ENCODE assay signal across 8 cellular contexts in the genomic region with DNA sequence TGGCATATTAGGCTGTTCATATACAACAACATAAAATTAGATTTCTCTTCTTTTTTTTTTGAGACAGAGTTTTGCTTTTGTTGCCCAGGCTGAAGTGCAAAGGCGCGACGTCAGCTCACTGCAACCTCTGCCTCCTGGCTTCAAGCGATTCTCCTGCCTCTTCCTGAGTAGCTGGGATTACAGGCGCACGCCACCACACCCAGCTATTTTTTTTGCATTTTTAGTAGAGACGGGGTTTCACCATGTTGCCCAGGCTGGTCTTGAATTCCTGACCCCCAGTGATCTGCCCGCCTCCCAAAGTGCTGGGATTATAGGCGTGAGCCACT.
DNase-seq lines count a peak whose midpoint lies in the region; ATAC-seq, FAIRE-seq and TF ChIP-seq lines count a peak whose summit lies in the region.
"Not testable (repeated sequence)": the region's sequence is repeated elsewhere in the genome, so short reads cannot be mapped to it uniquely, and the experiment has no call there.

No MANE protein-coding gene starts in this region.

- H3K4me1 ChIP-seq in A549: peaks cover 39% of the 10 kb centered on the region
- H3K4me1 ChIP-seq in Karpas-422 (ENCODE audit: low read length): peaks cover 58% of the 10 kb centered on the region
- not testable (repeated sequence) for H3K4me1 ChIP-seq in GM12878 (ENCODE audit: control insufficient read depth, insufficient read depth, low read length)
- peaks cover 0 to 28% (median under 1%) of the 10 kb centered on the region in 4 donors for H3K4me1 ChIP-seq in right lobe of liver
- peaks cover 60% of the 10 kb centered on the region for H3K4me1 ChIP-seq in psoas muscle
- H3K4me1 ChIP-seq in transverse colon: peaks cover 0 to 27% (median 10%) of the 10 kb centered on the region in 4 donors

- TF ChIP-seq EP300 in A549 (IDR thresholded peaks at IDR 0.05); GM12878 (IDR thresholded peaks at IDR 0.05; ENCODE audit: borderline replicate concordance in 1 of 2, control insufficient read depth in 1 of 2, low read depth in 2 of 2, low read length in 2 of 2); transverse colon (IDR thresholded peaks at IDR 0.05; ENCODE audit: low read depth): not testable (repeated sequence)

- H3K4me3 ChIP-seq in A549, GM12878, right lobe of liver, psoas muscle, transverse colon: not testable (repeated sequence)
- H3K4me3 ChIP-seq in Karpas-422 (ENCODE audit: low read length): peak overlapping the region; percentile 33; the same call in 1 of the 2 replicates

- TF ChIP-seq CTCF in A549 (IDR thresholded peaks at IDR 0.05); GM12878 (IDR thresholded peaks at IDR 0.05 in 2 of 3, conservative IDR thresholded peaks at IDR 0.05 in 1 of 3; ENCODE audit: control insufficient read depth in 2 of 3, extremely low read depth in 1 of 3, insufficient read depth in 1 of 3, low read depth in 3 of 3, low read length in 3 of 3); right lobe of liver (IDR thresholded peaks at IDR 0.05); psoas muscle (IDR thresholded peaks at IDR 0.05); transverse colon (IDR thresholded peaks at IDR 0.05): not testable (repeated sequence)

- RAD21 ChIA-PET in GM12878 (lab: Charles Lee; ENCODE audit: unreplicated experiment): interaction anchor here (1.2 to 2.1 kb wide), 2 partner anchors 11 to 17 kb away, joined by 4 to 5 read pairs; no protein-coding TSS in a partner anchor

- H3K9me2 ChIP-seq in Karpas-422 (replicated peaks; ENCODE audit: insufficient read depth, low read length): not testable (repeated sequence)

- H3K79me2 ChIP-seq in Karpas-422 (ENCODE audit: low read length): peaks cover 89% of the 10 kb centered on the region
- not testable (repeated sequence) for H3K79me2 ChIP-seq in GM12878 (ENCODE audit: control insufficient read depth, insufficient read depth, low read length)

- ATAC-seq in A549: peak in 1 of 2 experiments; percentile 20; a peak in 1 of 6 replicates
- not testable (repeated sequence) for ATAC-seq in GM12878, psoas muscle
- ATAC-seq in left colon: peak; percentile 28
- ATAC-seq in right lobe of liver: peak in 3 of 4 donors; percentile 16 to 55 (median 46)

- H3K27me3 ChIP-seq in Karpas-422 (ENCODE audit: low read length); GM12878 (replicated peaks in 1 of 2; ENCODE audit: control insufficient read depth in 2 of 2, insufficient read depth in 2 of 2, low read length in 1 of 2); right lobe of liver; psoas muscle (ENCODE audit: insufficient read depth in 3 of 3, low read length in 2 of 3); transverse colon: not testable (repeated sequence)

- H3K9ac ChIP-seq in Karpas-422 (ENCODE audit: low read length): peak overlapping the region; percentile 46; the same call in 1 of the 2 replicates
- H3K9ac ChIP-seq in GM12878 (ENCODE audit: control insufficient read depth, insufficient read depth, low read length): not testable (repeated sequence)

- not testable (repeated sequence) for H2AFZ ChIP-seq in Karpas-422 (ENCODE audit: low read length); GM12878 (ENCODE audit: control insufficient read depth, low read depth, low read length)

- H3K27ac ChIP-seq in A549 (peak overlapping the region in 1 of 2 experiments; percentile 61; a peak in 3 of 6 replicates), Karpas-422 (ENCODE audit: low read length) (peak overlapping the region; percentile 79), epithelial cell of prostate (peak overlapping the region; percentile 29), right lobe of liver (peak overlapping the region in 1 of 3 donors; percentile 30), psoas muscle (peak overlapping the region; percentile 68), transverse colon (peak overlapping the region in 3 of 4 donors; percentile 21 to 59 (median 36))
- H3K27ac ChIP-seq in GM12878 (ENCODE audit: control insufficient read depth, insufficient read depth): not testable (repeated sequence)

- DNase-seq in A549 (ENCODE audit: low read depth in 1 of 2, low spot score in 1 of 2); Karpas-422; GM12878 (ENCODE audit: low read depth, low spot score); epithelial cell of prostate (ENCODE audit: low read depth, low spot score); right lobe of liver; psoas muscle; transverse colon: not testable (repeated sequence)
- DNase-seq in left colon: peak in 1 of 2 donors; percentile 29

- TF ChIP-seq RAD21 in A549 (conservative IDR thresholded peaks at IDR 0.05 in 1 of 2, IDR thresholded peaks at IDR 0.05 in 1 of 2); GM12878 (IDR thresholded peaks at IDR 0.05; ENCODE audit: insufficient read depth, low read depth, low read length): not testable (repeated sequence)

- SMC1A ChIA-PET in GM12878 (lab: Charles Lee; ENCODE audit: uncharacterized antibody, unreplicated experiment): interaction anchor here (0.8 to 1.9 kb wide), 6 partner anchors 9 to 184 kb away, joined by 3 to 5 read pairs (median 4); no protein-coding TSS in a partner anchor

- H3K4me2 ChIP-seq in A549 (peak overlapping the region; percentile 67), Karpas-422 (ENCODE audit: low read depth, low read length, poor library complexity, severe bottlenecking) (peak overlapping the region; percentile 65)
- H3K4me2 ChIP-seq in GM12878 (ENCODE audit: control insufficient read depth, insufficient read depth): not testable (repeated sequence)

- not testable (repeated sequence) for H3K9me3 ChIP-seq in A549; Karpas-422 (ENCODE audit: low read length); GM12878 (replicated peaks; ENCODE audit: control insufficient read depth, insufficient read depth, low read length); right lobe of liver; psoas muscle; transverse colon

- not testable (repeated sequence) for H4K20me1 ChIP-seq in Karpas-422 (ENCODE audit: insufficient read depth, low read depth, low read length); GM12878 (ENCODE audit: control insufficient read depth, insufficient read depth)

- not testable (repeated sequence) for TF ChIP-seq POLR2A in A549 (IDR thresholded peaks at IDR 0.05; ENCODE audit: low read length); GM12878 (IDR thresholded peaks at IDR 0.05; ENCODE audit: low read depth, low read length); right lobe of liver (IDR thresholded peaks at IDR 0.05); transverse colon (IDR thresholded peaks at IDR 0.05)

- CTCF ChIA-PET in A549 (lab: Yijun Ruan, JAX) (interaction anchor here (0.6 to 1.2 kb wide), 3 partner anchors 9 to 154 kb away, joined by 3 to 5 read pairs (median 3); no protein-coding TSS in a partner anchor), GM12878 (lab: Yijun Ruan, JAX) (interaction anchor here (0.7 to 4.0 kb wide), 5 partner anchors 9 to 184 kb away, joined by 3 to 18 read pairs (median 4); no protein-coding TSS in a partner anchor)

- H3K36me3 ChIP-seq in Karpas-422 (ENCODE audit: insufficient read depth, low read length) (peaks cover 12% of the 10 kb centered on the region; the same call in 1 of the 2 replicates), right lobe of liver (peaks cover 0 to 12% (median 8%) of the 10 kb centered on the region in 4 donors), psoas muscle (ENCODE audit: insufficient read depth in 1 of 2, low read depth in 1 of 2) (peaks cover 2 to 14% of the 10 kb centered on the region in 2 donors), transverse colon (peaks cover 0 to 14% (median 5%) of the 10 kb centered on the region in 4 donors)
- H3K36me3 ChIP-seq in GM12878 (ENCODE audit: control insufficient read depth in 2 of 2, insufficient read depth in 2 of 2, low read length in 1 of 2): not testable (repeated sequence)

- not testable (repeated sequence) for BruUV-seq in GM12878 (replicated peaks; lab: Mats Ljungman, UMichigan)

- in situ Hi-C loops in GM12878 (cut with MboI); transverse colon (cut with MboI; ENCODE audit: low pct_ligation_motif_present in 1 of 4, low pct_unique_long_range_greater_than_20kb in 1 of 4, low sequenced_read_pairs in 3 of 4): not testable (repeated sequence)

- 86% methylated on average over 9 of the region's 9 CpGs for WGBS in A549 (ENCODE audit: missing lambda C conversion rate)
- WGBS in GM12878 (ENCODE audit: insufficient coverage, insufficient replicate concordance, low lambda C conversion rate, missing lambda C conversion rate): 51% methylated on average over 9 of the region's 9 CpGs
- WGBS in right lobe of liver (ENCODE audit: insufficient coverage, low coverage, low lambda C conversion rate, missing lambda C conversion rate): 62% methylated on average over 6 of the region's 9 CpGs
- 79 to 94% (median 84%) methylated on average over 9 of the region's 9 CpGs for WGBS in psoas muscle, 3 donors
- 87 to 100% methylated on average over 1 to 9 of the region's 9 CpGs for WGBS in transverse colon (ENCODE audit: low coverage in 1 of 2), 2 donors

- POLR2A ChIA-PET in A549 (lab: Yijun Ruan, JAX): not testable (repeated sequence)
- POLR2A ChIA-PET in GM12878 (lab: Charles Lee): interaction anchor here (0.6 to 1.0 kb wide), 2 partner anchors 135 to 218 kb away, joined by 3 read pairs; no protein-coding TSS in a partner anchor

- not testable (repeated sequence) for FAIRE-seq in A549 (lab: Jason Lieb, UNC); GM12878 (lab: Jason Lieb, UNC)

- intact Hi-C loops in GM12878 (cut with micrococcal nuclease; ENCODE audit: unreplicated experiment); left colon (cut with DNase I, micrococcal nuclease); right lobe of liver (cut with DNase I); psoas muscle (cut with DNase I); transverse colon (cut with DNase I; ENCODE audit: low total_unique reads): not testable (repeated sequence)
